ENCODE assay signal across 8 cellular contexts in genomic region chr17:75262112-75262606, GRCh38. TPM values are rescaled to one million over a fixed set of nuclear protein-coding genes. Genes with fewer than 3 reads are reported as not detected.
DNase-seq lines count a peak whose midpoint lies in the region; ATAC-seq, FAIRE-seq and TF ChIP-seq lines count a peak whose summit lies in the region.

No MANE protein-coding gene starts in this region.

- H3K9me3 ChIP-seq in OCI-LY3 (ENCODE audit: insufficient read depth, low read length) (no peaks in the 10 kb centered on the region), H1 (ENCODE audit: insufficient read depth in 2 of 2, low read depth in 1 of 2, low read length in 1 of 2) (no peaks in the 10 kb centered on the region), neural progenitor cell (ENCODE audit: low read depth) (no peaks in the 10 kb centered on the region)

- no peak overlapping the region for H2BK120ac ChIP-seq in H1 (replicated peaks; ENCODE audit: low read depth, low read length)

- H2AK5ac ChIP-seq in H1 (ENCODE audit: low read depth, low read length) = peak overlapping the region; percentile 7; the same call in 1 of the 2 replicates

- H3K9ac ChIP-seq in OCI-LY3 (ENCODE audit: low read length) (peak overlapping the region; percentile 96), H1 (replicated peaks in 1 of 4; ENCODE audit: extremely low read depth in 1 of 4, low read depth in 3 of 4, low read length in 3 of 4) (peak overlapping the region; percentile 90 to 100 (median 98)), neural progenitor cell (peak overlapping the region; percentile 99)

- H4K5ac ChIP-seq in H1 (ENCODE audit: insufficient read length, low read depth, low read length) = peak overlapping the region; percentile 98

- CTCF ChIA-PET in H1 (lab: Charles Lee; ENCODE audit: partially characterized antibody) = interaction anchor here (0.6 to 21.2 kb wide), 19 partner anchors 8 to 237 kb away, joined by 3 to 369 read pairs (median 4); partner anchors contain the start of genes MIF4GD, SLC25A19 and TMEM94

- ATAC-seq in GM21786 (IDR thresholded peaks at IDR 0.05; ENCODE audit: unreplicated experiment) (no peak), GM21528 (IDR thresholded peaks at IDR 0.05; ENCODE audit: low FRiP score, unreplicated experiment) (no peak)

- H3K4me1 Mint-ChIP-seq in neural progenitor cell = peaks cover 24% of the 10 kb centered on the region

- H3K23ac ChIP-seq in H1 (ENCODE audit: insufficient read length) = no peak overlapping the region

- H3K9me3 Mint-ChIP-seq in neural progenitor cell = no peaks in the 10 kb centered on the region

- peak overlapping the region; percentile 23 for H3K4ac ChIP-seq in H1 (replicated peaks; ENCODE audit: insufficient read length, low read depth, low read length)

- no peak for FAIRE-seq in H1 (lab: Jason Lieb, UNC)

- POLR2A ChIA-PET in H1 (lab: Charles Lee; ENCODE audit: partially characterized antibody) = interaction anchor here (0.8 to 4.7 kb wide), 30 partner anchors 9 to 523 kb away, joined by 3 to 62 read pairs (median 4); partner anchors contain the start of genes JPT1, MIF4GD, MRPL58 and NUP85

- peaks cover 2% of the 10 kb centered on the region for H3K36me3 Mint-ChIP-seq in neural progenitor cell

- peak overlapping the region; percentile 100 for H3K27ac Mint-ChIP-seq in neural progenitor cell

- peak overlapping the region; percentile 95 for H3K4me3 ChIP-seq in OCI-LY3 (ENCODE audit: low read length)
- peak overlapping the region; percentile 89 to 99 (median 94) for H3K4me3 ChIP-seq in H1 (ENCODE audit: extremely low read depth in 1 of 4, insufficient read depth in 2 of 4, low read depth in 3 of 4, low read length in 4 of 4)
- H3K4me3 ChIP-seq in neural progenitor cell = peak overlapping the region; percentile 85

- H3K4me1 ChIP-seq in OCI-LY3 (ENCODE audit: low read length) (peaks cover 18% of the 10 kb centered on the region), H1 (replicated peaks in 1 of 4; ENCODE audit: control insufficient read depth in 3 of 4, insufficient read depth in 4 of 4, low read length in 3 of 4) (peaks cover 0 to 6% (median 3%) of the 10 kb centered on the region in 4 experiments; a peak in 4 of 7 replicates), neural progenitor cell (peaks cover 12% of the 10 kb centered on the region)

- peak overlapping the region; percentile 99 for H3K4me3 Mint-ChIP-seq in neural progenitor cell

- H3K18ac ChIP-seq in H1 (ENCODE audit: extremely low read depth, low read length) = peak overlapping the region; percentile 88; the same call in 1 of the 2 replicates

- H3K79me2 ChIP-seq in OCI-LY3 (ENCODE audit: low read length) = peaks cover 54% of the 10 kb centered on the region
- H3K79me2 ChIP-seq in H1 (ENCODE audit: control insufficient read depth in 1 of 2, insufficient read depth in 2 of 2, low read length in 2 of 2) = peaks cover 12 to 41% of the 10 kb centered on the region in 2 experiments
- peaks cover 56% of the 10 kb centered on the region for H3K79me2 ChIP-seq in neural progenitor cell (ENCODE audit: low read depth)

- peaks cover 27% of the 10 kb centered on the region for H3K36me3 ChIP-seq in OCI-LY3 (replicated peaks; ENCODE audit: low read depth, low read length)
- H3K36me3 ChIP-seq in H1 (ENCODE audit: control insufficient read depth in 2 of 4, insufficient read depth in 4 of 4, low read length in 3 of 4) = peaks cover 12 to 33% (median 25%) of the 10 kb centered on the region in 4 experiments
- H3K36me3 ChIP-seq in neural progenitor cell = no peaks in the 10 kb centered on the region

- H4K20me1 ChIP-seq in OCI-LY3 (ENCODE audit: insufficient read depth, low read length) (no peaks in the 10 kb centered on the region; the same call in 1 of the 2 replicates), H1 (replicated peaks in 1 of 2; ENCODE audit: control insufficient read depth in 1 of 2, insufficient read depth in 2 of 2, low read length in 2 of 2) (peaks cover 2 to 9% of the 10 kb centered on the region in 2 experiments), neural progenitor cell (ENCODE audit: low read depth) (peaks cover 24% of the 10 kb centered on the region)

- peak overlapping the region; percentile 99 for H2BK5ac ChIP-seq in H1 (ENCODE audit: low read depth, low read length)

- H4K91ac ChIP-seq in H1 (replicated peaks; ENCODE audit: insufficient read length, low read length) = no peak overlapping the region

- no peak for TF ChIP-seq CTCF in OCI-LY3 (IDR thresholded peaks at IDR 0.05; ENCODE audit: low read depth, low read length)
- no peak for TF ChIP-seq CTCF in H1 (IDR thresholded peaks at IDR 0.05; ENCODE audit: control extremely low read depth in 1 of 3, insufficient read depth in 1 of 3, low read depth in 1 of 3, low read length in 3 of 3)
- TF ChIP-seq CTCF in neural progenitor cell (IDR thresholded peaks at IDR 0.05) = no peak

- peak overlapping the region; percentile 99 for H4K8ac ChIP-seq in H1 (ENCODE audit: extremely low read depth, insufficient read depth, low read length)

- H3K23me2 ChIP-seq in H1 (ENCODE audit: low read depth, low read length) = peaks cover 12% of the 10 kb centered on the region

- no peak overlapping the region for H3K14ac ChIP-seq in H1 (ENCODE audit: insufficient read length)

- H3F3A ChIP-seq in neural progenitor cell (ENCODE audit: low read depth) = peaks cover 25% of the 10 kb centered on the region

- H3K4me2 ChIP-seq in OCI-LY3 (ENCODE audit: low read length) (peak overlapping the region; percentile 97), H1 (ENCODE audit: insufficient read depth in 1 of 2, low read depth in 2 of 2, low read length in 2 of 2) (peak overlapping the region; percentile 84 to 94), neural progenitor cell (peak overlapping the region; percentile 93)

- DNase-seq in SHP77 (lab: John Stamatoyannopoulos, UW) = peak; percentile 40 to 52
- no peak for DNase-seq in SHP77 treated with DMSO at 0.1 percent for 48 hours (lab: John Stamatoyannopoulos, UW)
- no peak for DNase-seq in H1 (ENCODE audit: low read depth in 1 of 2, low spot score in 2 of 2)
- DNase-seq in neural progenitor cell (ENCODE audit: low spot score) = peak; percentile 57
- no peak for DNase-seq in NCI-H1105 (lab: John Stamatoyannopoulos, UW)

- WGBS in H1 (ENCODE audit: extremely low coverage in 1 of 2, insufficient coverage in 1 of 2, insufficient read length in 1 of 2, insufficient replicate concordance in 2 of 2, low coverage in 1 of 2, low lambda C conversion rate in 2 of 2, missing lambda C conversion rate in 1 of 2), 2 experiments = 2% methylated on average over 21 of the region's 23 CpGs; no CpG with 5 or more reads in 1 of the 2 experiments

- H3K27me3 Mint-ChIP-seq in neural progenitor cell (ENCODE audit: insufficient read depth, low read depth) = no peaks in the 10 kb centered on the region

- H3K27ac ChIP-seq in OCI-LY3 (ENCODE audit: low read length) (peak overlapping the region; percentile 88), H1 (ENCODE audit: low read depth, low read length) (peak overlapping the region; percentile 99), neural progenitor cell (peak overlapping the region; percentile 99)

- H3K27me3 ChIP-seq in OCI-LY3 (ENCODE audit: low read depth, low read length) = no peaks in the 10 kb centered on the region
- H3K27me3 ChIP-seq in H1 (replicated peaks in 1 of 4; ENCODE audit: control insufficient read depth in 3 of 4, extremely low read depth in 1 of 4, insufficient read depth in 3 of 4, low read length in 3 of 4) = no peaks in the 10 kb centered on the region
- H3K27me3 ChIP-seq in neural progenitor cell = no peaks in the 10 kb centered on the region

- H3K79me1 ChIP-seq in H1 (ENCODE audit: low read depth, low read length) = peaks cover 9% of the 10 kb centered on the region

- TF ChIP-seq EP300 in H1 (IDR thresholded peaks at IDR 0.05; ENCODE audit: borderline replicate concordance in 1 of 2, low read depth in 2 of 2, low read length in 2 of 2) = no peak

- 0 out of 2 replicates have a peak overlapping the region, but pooled peaks have one; percentile 10 for H2BK15ac ChIP-seq in H1 (ENCODE audit: low read length)

- H2AFZ ChIP-seq in OCI-LY3 (ENCODE audit: low read depth, low read length) (peak overlapping the region; percentile 56; the same call in 1 of the 2 replicates), H1 (ENCODE audit: low read length) (peak overlapping the region; percentile 45; the same call in 1 of the 2 replicates), neural progenitor cell (replicated peaks) (peak overlapping the region; percentile 92)

- TF ChIP-seq RAD21 in H1 (IDR thresholded peaks at IDR 0.05 in 1 of 2, conservative IDR thresholded peaks at IDR 0.05 in 1 of 2; ENCODE audit: low read depth in 2 of 2, low read length in 2 of 2) = no peak

- H2BK12ac ChIP-seq in H1 (ENCODE audit: low read depth, low read length) = peak overlapping the region; percentile 45; the same call in 1 of the 2 replicates

- no peak overlapping the region for H2BK20ac ChIP-seq in H1 (ENCODE audit: low read length)

- peak overlapping the region; percentile 57 for H3K56ac ChIP-seq in H1 (replicated peaks; ENCODE audit: insufficient read length, low read depth, low read length)

- TF ChIP-seq POLR2A in H1 (IDR thresholded peaks at IDR 0.05; ENCODE audit: control extremely low read depth in 1 of 2, low read depth in 2 of 2, low read length in 2 of 2) = no peak

RNA-seq across cellular contexts. Expression of gene MRPS7, which starts 0.5 kb away (rescaled TPM):
- total RNA-seq in H1 (2021; fragmentation: NEBNext Ultra II Directional; extraction: Animal tissue kit (Norgen Biotek cat#: 25700)) = 75.5 and 79.4 TPM in 2 replicates
- polyA plus RNA-seq in H1 (2011; rRNA removed) = 53.9 and 63.4 TPM in 2 replicates
- polyA plus RNA-seq in H1 (2011; cell fraction: cytosol; rRNA removed) = 88.1 TPM
- polyA plus RNA-seq in H1 (2011; cell fraction: nucleus; rRNA removed) = 48.6 TPM
- polyA plus RNA-seq in H1 (2012, experiment 1 of 2) = 85.8 to 103 TPM (median 95.2 TPM) in 4 replicates
- polyA plus RNA-seq in H1 (2012, experiment 2 of 2) = 53.8 TPM
- 58.9 TPM for polyA plus RNA-seq in H1 (2013, experiment 1 of 2)
- polyA plus RNA-seq in H1 (2013, experiment 2 of 2) = 58.5 TPM
- polyA minus RNA-seq in H1 (2011; rRNA and poly(A)+ RNA removed) = 60.9 and 63.9 TPM in 2 replicates
- polyA minus RNA-seq in H1 (2011; cell fraction: cytosol; rRNA and poly(A)+ RNA removed) = 31.1 TPM
- 38.1 TPM for polyA minus RNA-seq in H1 (2011; cell fraction: nucleus; rRNA and poly(A)+ RNA removed)
- total RNA-seq in neural progenitor cell (ENCODE audit: low replicate concordance) = 43.3 and 48.7 TPM in 2 replicates

RNA-seq across cellular contexts. Expression of gene GGA3, which starts 0.8 kb away (rescaled TPM):
- 54.2 and 60.0 TPM in 2 replicates for total RNA-seq in H1 (2021; fragmentation: NEBNext Ultra II Directional; extraction: Animal tissue kit (Norgen Biotek cat#: 25700))
- 40.6 and 53.8 TPM in 2 replicates for polyA plus RNA-seq in H1 (2011; rRNA removed)
- 33.2 TPM for polyA plus RNA-seq in H1 (2011; cell fraction: cytosol; rRNA removed)
- 198 TPM for polyA plus RNA-seq in H1 (2011; cell fraction: nucleus; rRNA removed)
- 46.1 to 56.0 TPM (median 51.1 TPM) in 4 replicates for polyA plus RNA-seq in H1 (2012, experiment 1 of 2)
- polyA plus RNA-seq in H1 (2012, experiment 2 of 2) = 34.9 TPM
- polyA plus RNA-seq in H1 (2013, experiment 1 of 2) = 29.5 TPM
- polyA plus RNA-seq in H1 (2013, experiment 2 of 2) = 29.5 TPM
- 68.7 and 69.3 TPM in 2 replicates for polyA minus RNA-seq in H1 (2011; rRNA and poly(A)+ RNA removed)
- 27.2 TPM for polyA minus RNA-seq in H1 (2011; cell fraction: cytosol; rRNA and poly(A)+ RNA removed)
- 63.3 TPM for polyA minus RNA-seq in H1 (2011; cell fraction: nucleus; rRNA and poly(A)+ RNA removed)
- 28.0 and 37.3 TPM in 2 replicates for total RNA-seq in neural progenitor cell (ENCODE audit: low replicate concordance)

RNA-seq across cellular contexts. Expression of gene MIF4GD, which starts 8.9 kb away (rescaled TPM):
- total RNA-seq in H1 (2021; fragmentation: NEBNext Ultra II Directional; extraction: Animal tissue kit (Norgen Biotek cat#: 25700)) = 16.1 and 17.5 TPM in 2 replicates
- 51.1 and 60.6 TPM in 2 replicates for polyA plus RNA-seq in H1 (2011; rRNA removed)
- polyA plus RNA-seq in H1 (2011; cell fraction: cytosol; rRNA removed) = 50.3 TPM
- polyA plus RNA-seq in H1 (2011; cell fraction: nucleus; rRNA removed) = 38.8 TPM
- 18.3 to 30.8 TPM (median 24.5 TPM) in 4 replicates for polyA plus RNA-seq in H1 (2012, experiment 1 of 2)
- 29.7 TPM for polyA plus RNA-seq in H1 (2012, experiment 2 of 2)
- polyA plus RNA-seq in H1 (2013, experiment 1 of 2) = 18.4 TPM
- polyA plus RNA-seq in H1 (2013, experiment 2 of 2) = 18.0 TPM
- polyA minus RNA-seq in H1 (2011; rRNA and poly(A)+ RNA removed) = 29.5 and 38.8 TPM in 2 replicates
- polyA minus RNA-seq in H1 (2011; cell fraction: cytosol; rRNA and poly(A)+ RNA removed) = 10.4 TPM
- polyA minus RNA-seq in H1 (2011; cell fraction: nucleus; rRNA and poly(A)+ RNA removed) = 13.0 TPM
- 17.7 and 27.5 TPM in 2 replicates for total RNA-seq in neural progenitor cell (ENCODE audit: low replicate concordance)

RNA-seq across cellular contexts. Expression of gene SLC25A19, which starts 27.1 kb away (rescaled TPM):
- 28.6 and 33.3 TPM in 2 replicates for total RNA-seq in H1 (2021; fragmentation: NEBNext Ultra II Directional; extraction: Animal tissue kit (Norgen Biotek cat#: 25700))
- 32.6 and 34.2 TPM in 2 replicates for polyA plus RNA-seq in H1 (2011; rRNA removed)
- polyA plus RNA-seq in H1 (2011; cell fraction: cytosol; rRNA removed) = 28.9 TPM
- 28.4 TPM for polyA plus RNA-seq in H1 (2011; cell fraction: nucleus; rRNA removed)
- 18.5 to 29.1 TPM (median 25.6 TPM) in 4 replicates for polyA plus RNA-seq in H1 (2012, experiment 1 of 2)
- polyA plus RNA-seq in H1 (2012, experiment 2 of 2) = 29.7 TPM
- 26.5 TPM for polyA plus RNA-seq in H1 (2013, experiment 1 of 2)
- polyA plus RNA-seq in H1 (2013, experiment 2 of 2) = 25.1 TPM
- 19.6 and 21.1 TPM in 2 replicates for polyA minus RNA-seq in H1 (2011; rRNA and poly(A)+ RNA removed)
- polyA minus RNA-seq in H1 (2011; cell fraction: cytosol; rRNA and poly(A)+ RNA removed) = 10.9 TPM
- 18.0 TPM for polyA minus RNA-seq in H1 (2011; cell fraction: nucleus; rRNA and poly(A)+ RNA removed)
- total RNA-seq in neural progenitor cell (ENCODE audit: low replicate concordance) = 5.2 and 10.4 TPM in 2 replicates

RNA-seq across cellular contexts. Expression of gene NUP85, which starts 56.7 kb away (rescaled TPM):
- 97.4 and 98.5 TPM in 2 replicates for total RNA-seq in H1 (2021; fragmentation: NEBNext Ultra II Directional; extraction: Animal tissue kit (Norgen Biotek cat#: 25700))
- 154 and 163 TPM in 2 replicates for polyA plus RNA-seq in H1 (2011; rRNA removed)
- polyA plus RNA-seq in H1 (2011; cell fraction: cytosol; rRNA removed) = 146 TPM
- polyA plus RNA-seq in H1 (2011; cell fraction: nucleus; rRNA removed) = 356 TPM
- 68.3 to 138 TPM (median 101 TPM) in 4 replicates for polyA plus RNA-seq in H1 (2012, experiment 1 of 2)
- polyA plus RNA-seq in H1 (2012, experiment 2 of 2) = 88.0 TPM
- 67.3 TPM for polyA plus RNA-seq in H1 (2013, experiment 1 of 2)
- 64.2 TPM for polyA plus RNA-seq in H1 (2013, experiment 2 of 2)
- 89.4 and 94.3 TPM in 2 replicates for polyA minus RNA-seq in H1 (2011; rRNA and poly(A)+ RNA removed)
- polyA minus RNA-seq in H1 (2011; cell fraction: cytosol; rRNA and poly(A)+ RNA removed) = 49.2 TPM
- 64.7 TPM for polyA minus RNA-seq in H1 (2011; cell fraction: nucleus; rRNA and poly(A)+ RNA removed)
- 58.2 and 88.6 TPM in 2 replicates for total RNA-seq in neural progenitor cell (ENCODE audit: low replicate concordance)

Comparison
In these comparisons a context has a peak if more than half of its experiments do, and no peak if none do; other contexts are left out.
1. DNase-seq: peak in SHP77 (2 of 2) and neural progenitor cell (single experiment); none in SHP77 treated with DMSO at 0.1 percent for 48 hours (single experiment), H1 (0 of 2) and NCI-H1105 (single experiment).
2. Peak in every context shown above with its lines, with median percentiles within 50 percentile points of each other: H2AFZ ChIP-seq, H3K27ac ChIP-seq, H3K4me2 ChIP-seq, H3K4me3 ChIP-seq and H3K9ac ChIP-seq.